In the genomic region with DNA sequence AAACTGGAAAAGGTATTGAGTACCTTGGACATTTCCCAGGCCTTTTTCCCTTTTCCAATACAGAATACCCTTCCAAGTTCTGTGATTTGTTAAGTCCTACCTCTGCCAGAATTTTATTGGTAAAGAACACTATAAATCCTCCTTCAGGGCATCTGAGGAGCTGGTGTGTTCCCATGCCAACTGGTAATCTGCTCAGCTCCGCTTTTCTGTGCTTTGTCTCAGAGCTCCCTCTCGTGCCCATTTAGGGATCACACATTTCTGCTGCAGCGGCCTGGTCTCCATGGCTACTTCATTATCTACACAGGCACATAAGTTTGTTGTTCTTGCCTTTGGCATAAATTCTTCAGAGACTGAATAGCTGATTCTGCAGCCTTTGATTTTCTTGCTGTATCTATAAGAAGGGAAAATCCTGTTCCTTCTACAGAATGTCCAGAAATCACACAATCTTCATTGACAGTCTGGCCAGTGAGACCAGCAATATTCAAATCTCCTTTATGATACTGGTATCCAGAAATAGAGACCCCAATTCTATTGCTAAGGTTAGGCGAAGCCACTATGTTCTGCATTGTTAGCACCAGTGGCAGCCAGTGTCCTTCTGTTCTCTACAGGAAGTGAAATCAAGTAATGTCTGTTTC, we compare ENCODE assay signal across 7 cellular contexts. TPM values are rescaled to one million over a fixed set of nuclear protein-coding genes. Genes with fewer than 3 reads are reported as not detected.
DNase-seq lines count a peak whose midpoint lies in the region; ATAC-seq, FAIRE-seq and TF ChIP-seq lines count a peak whose summit lies in the region.

No MANE protein-coding gene starts in this region.

- H3K4me3 ChIP-seq in PC-3 (ENCODE audit: low read length) (no peak overlapping the region), bronchial epithelial cell (ENCODE audit: low read depth, low read length) (no peak overlapping the region)

- intact Hi-C loops in PC-3 (cut with micrococcal nuclease) = loop anchor here (1.0 to 5.0 kb wide), 7 partner anchors 33 to 633 kb away; partner anchors contain the start of genes AGK and SSBP1

- POLR2A ChIA-PET in PC-3 (lab: Charles Lee; ENCODE audit: unreplicated experiment) = no interaction called here

- no peaks in the 10 kb centered on the region for H3K9me3 ChIP-seq in PC-3 (ENCODE audit: low read length)

- H3K27me3 Mint-ChIP-seq in stimulated activated memory B cell treated with anti-CD40 and anti-IgM and Interleukin-4, amounts not matched to agents 10 μg/mL and 1 μg/mL and 100 μg/mL, for 72 hours = no peaks in the 10 kb centered on the region

- no peaks in the 10 kb centered on the region for H3K27me3 ChIP-seq in PC-3 (ENCODE audit: low read length)
- no peaks in the 10 kb centered on the region for H3K27me3 ChIP-seq in bronchial epithelial cell (ENCODE audit: control insufficient read depth, insufficient read depth, low read length)

- peaks cover 36% of the 10 kb centered on the region for H3K4me1 Mint-ChIP-seq in stimulated activated memory B cell treated with anti-CD40 and anti-IgM and Interleukin-4, amounts not matched to agents 10 μg/mL and 1 μg/mL and 100 μg/mL, for 72 hours

- no peak overlapping the region for H3K9ac ChIP-seq in PC-3 (ENCODE audit: low read length)

- no peaks in the 10 kb centered on the region for H3F3A ChIP-seq in PC-3 (ENCODE audit: low read length, unreplicated experiment)

- H3K27ac Mint-ChIP-seq in stimulated activated memory B cell treated with anti-CD40 and anti-IgM and Interleukin-4, amounts not matched to agents 10 μg/mL and 1 μg/mL and 100 μg/mL, for 72 hours = peak overlapping the region; percentile 89

- no peaks in the 10 kb centered on the region for H3K79me2 ChIP-seq in PC-3 (ENCODE audit: low read length)

- H2AFZ ChIP-seq in PC-3 (ENCODE audit: low read length) = no peak overlapping the region

- peak; percentile 82 for ATAC-seq in GM21786 (IDR thresholded peaks at IDR 0.05; ENCODE audit: unreplicated experiment)
- ATAC-seq in PC-3 = peak; percentile 91
- ATAC-seq in stimulated activated memory B cell treated with anti-CD40 and anti-IgM and Interleukin-4, amounts not matched to agents 10 μg/mL and 1 μg/mL and 100 μg/mL, for 72 hours = peak; percentile 87

- peak; percentile 70 for DNase-seq in GM04504 (ENCODE audit: low read depth)
- DNase-seq in Kasumi-1 (lab: John Stamatoyannopoulos, UW) = peak; percentile 83 to 91
- peak; percentile 83 for DNase-seq in PC-3
- DNase-seq in bronchial epithelial cell (ENCODE audit: low read depth) = peak; percentile 63

- H3K4me3 Mint-ChIP-seq in stimulated activated memory B cell treated with anti-CD40 and anti-IgM and Interleukin-4, amounts not matched to agents 10 μg/mL and 1 μg/mL and 100 μg/mL, for 72 hours = peak overlapping the region; percentile 56

- CTCF ChIA-PET in PC-3 (lab: Charles Lee) = interaction anchor here (0.6 to 1.6 kb wide), 7 partner anchors 74 to 136 kb away, joined by 3 to 5 read pairs (median 4); partner anchors contain the start of gene SSBP1

- peaks cover 36% of the 10 kb centered on the region for H3K36me3 Mint-ChIP-seq in stimulated activated memory B cell treated with anti-CD40 and anti-IgM and Interleukin-4, amounts not matched to agents 10 μg/mL and 1 μg/mL and 100 μg/mL, for 72 hours

- no peaks in the 10 kb centered on the region for H3K4me1 ChIP-seq in PC-3 (ENCODE audit: insufficient read depth, low read length)

- no peak overlapping the region for H3K4me2 ChIP-seq in PC-3 (ENCODE audit: low read length)

- no TSS peak for BruUV-seq in PC-3 (replicated peaks; lab: Mats Ljungman, UMichigan)

- peak; percentile 86 for TF ChIP-seq CTCF in PC-3 (conservative IDR thresholded peaks at IDR 0.05; ENCODE audit: low read depth, low read length)
- TF ChIP-seq CTCF in bronchial epithelial cell (IDR thresholded peaks at IDR 0.05; ENCODE audit: insufficient read depth, low read length, severe bottlenecking) = peak; percentile 67

- H3K9me2 ChIP-seq in PC-3 (replicated peaks; ENCODE audit: low read length) = no peaks in the 10 kb centered on the region

- no peak for FAIRE-seq in bronchial epithelial cell (lab: Jason Lieb, UNC)
- FAIRE-seq in islet of Langerhans (lab: Jason Lieb, UNC) = peak; percentile 92

- peaks cover 18% of the 10 kb centered on the region for H3K36me3 ChIP-seq in PC-3 (ENCODE audit: low read depth, low read length)
- H3K36me3 ChIP-seq in bronchial epithelial cell (ENCODE audit: control insufficient read depth, insufficient read depth, low read length) = peaks cover 6% of the 10 kb centered on the region

- no peak overlapping the region for H3K27ac ChIP-seq in PC-3 (ENCODE audit: low read length)

- H4K20me1 ChIP-seq in PC-3 (ENCODE audit: low read length) = no peaks in the 10 kb centered on the region

- H3K9me3 Mint-ChIP-seq in stimulated activated memory B cell treated with anti-CD40 and anti-IgM and Interleukin-4, amounts not matched to agents 10 μg/mL and 1 μg/mL and 100 μg/mL, for 72 hours = no peaks in the 10 kb centered on the region

RNA-seq across cellular contexts. Expression of gene DENND11, which starts 52.0 kb away (rescaled TPM):
- total RNA-seq in PC-3 (2014; rRNA removed) (6.7 and 6.9 TPM in 2 replicates), bronchial epithelial cell (19.2 and 21.8 TPM in 2 replicates)

RNA-seq across cellular contexts. Expression of gene WEE2, which starts 58.2 kb away (rescaled TPM):
- total RNA-seq in PC-3 (2014; rRNA removed) (not detected in 2 replicates), bronchial epithelial cell (not detected in 2 replicates)
